ENCODE assay signal across 22 cellular contexts in genomic region chr3:33403756-33404155, GRCh38. TPM values are rescaled to one million over a fixed set of nuclear protein-coding genes. Genes with fewer than 3 reads are reported as not detected.
DNase-seq lines count a peak whose midpoint lies in the region; TF ChIP-seq lines count a peak whose summit lies in the region.
"Had no signal": no experiment of that assay in that cellular context is flagged by ENCODE, and none has a peak within 500 bp of the region (broad histone marks: within the 10 kb centered on the region; RNA-seq: fewer than 3 reads in every experiment).

No MANE protein-coding gene starts in this region.

- peaks cover 0 to 1% of the 10 kb centered on the region in 2 experiments for H3K4me1 ChIP-seq in trophoblast cell (ENCODE audit: control insufficient read depth in 1 of 2, insufficient read depth in 2 of 2, low read length in 2 of 2)
- no peaks in the 10 kb centered on the region for H3K4me1 ChIP-seq in CD4-positive, alpha-beta memory T cell (ENCODE audit: insufficient read depth, low read length)
- H3K4me1 ChIP-seq: HAP-1, SJCRH30 had no signal

- no peak overlapping the region for H3K4ac ChIP-seq in trophoblast cell (ENCODE audit: low read depth, low read length)

- no peak overlapping the region for H2BK120ac ChIP-seq in trophoblast cell (ENCODE audit: insufficient read depth, low read length, poor library complexity)

- no peak for TF ChIP-seq CTCF in brain microvascular endothelial cell (IDR thresholded peaks at IDR 0.05; ENCODE audit: low read depth, low read length, missing control alignments)

- intact Hi-C loops in CD4-positive, alpha-beta memory T cell (cut with micrococcal nuclease): no loop called here

- CTCF ChIA-PET in CD4-positive, alpha-beta memory T cell (lab: Charles Lee; ENCODE audit: partially characterized antibody): interaction anchor here (1.4 to 1.5 kb wide), 2 partner anchors 30 to 383 kb away, joined by 3 to 5 read pairs; no protein-coding TSS in a partner anchor

- H3K9ac ChIP-seq in trophoblast cell (ENCODE audit: low read length): no peak overlapping the region
- H3K9ac ChIP-seq: KMS-11 had no signal

- in situ Hi-C loops in brain microvascular endothelial cell (cut with HindIII; ENCODE audit: low pct_ligation_motif_present, low sequenced_read_pairs): no loop called here

- H3K27me3 ChIP-seq in brain microvascular endothelial cell (replicated peaks) (no peaks in the 10 kb centered on the region), trophoblast cell (ENCODE audit: insufficient read depth, low read length) (no peaks in the 10 kb centered on the region)
- no peaks in the 10 kb centered on the region for H3K27me3 ChIP-seq in CD4-positive, alpha-beta memory T cell (ENCODE audit: insufficient read depth, low read length)
- H3K27me3 ChIP-seq: SJCRH30 had no signal

- no peaks in the 10 kb centered on the region for H3K79me2 ChIP-seq in trophoblast cell (ENCODE audit: control insufficient read depth, insufficient read depth, low read length, poor library complexity)

- peaks cover 2% of the 10 kb centered on the region for H3K79me1 ChIP-seq in trophoblast cell (ENCODE audit: low read length)

- H2AFZ ChIP-seq in trophoblast cell (ENCODE audit: insufficient read depth, low read length, poor library complexity): no peak overlapping the region
- H2AFZ ChIP-seq: GM23338 had no signal

- no peak overlapping the region for H3K18ac ChIP-seq in trophoblast cell (ENCODE audit: low read length)

- no peaks in the 10 kb centered on the region for H3K9me3 Mint-ChIP-seq in CD4-positive, alpha-beta memory T cell
- H3K9me3 Mint-ChIP-seq: GM23338 had no signal

- no peak overlapping the region for H3K27ac Mint-ChIP-seq in CD4-positive, alpha-beta memory T cell
- H3K27ac Mint-ChIP-seq: GM23338 had no signal

- DNase-seq in EH (ENCODE audit: low read depth) (peak; percentile 43), NCI-H226 (peak; percentile 26), brain microvascular endothelial cell (peak; percentile 53), trophoblast cell (peak; percentile 80 to 86), T-helper 1 cell (no peak), GF-D8 (lab: John Stamatoyannopoulos, UW) (no peak)
- DNase-seq in CD4-positive, alpha-beta memory T cell: no peak
- DNase-seq: AML-193, C1 segment of cervical spinal cord, DMS53, MV-4-11, NCI-H1105 treated with DMSO at 0.1 percent for 48 hours, NCI-H2029 treated with DMSO at 0.1 percent for 48 hours, NCI-H345, NCI-H524, NCI-H82, SJCRH30 had no signal

- no peak overlapping the region for H2AK5ac ChIP-seq in trophoblast cell (ENCODE audit: low read length)

- H3K4me3 ChIP-seq in brain microvascular endothelial cell (ENCODE audit: low read depth, low read length) (no peak overlapping the region), trophoblast cell (ENCODE audit: low read depth, low read length) (no peak overlapping the region)
- no peak overlapping the region for H3K4me3 ChIP-seq in CD4-positive, alpha-beta memory T cell (ENCODE audit: low read length in 2 of 2)
- H3K4me3 ChIP-seq: GM12878, GM23338, HAP-1, SJCRH30 had no signal

- H3K4me3 Mint-ChIP-seq in CD4-positive, alpha-beta memory T cell: no peak overlapping the region
- H3K4me3 Mint-ChIP-seq: GM23338 had no signal

- H3K14ac ChIP-seq in trophoblast cell (ENCODE audit: low read length): no peak overlapping the region

- H3K23ac ChIP-seq in trophoblast cell (ENCODE audit: low read length): no peak overlapping the region

- no peak overlapping the region for H4K91ac ChIP-seq in trophoblast cell (ENCODE audit: low read depth, low read length)

- POLR2A ChIA-PET in CD4-positive, alpha-beta memory T cell (lab: Charles Lee; ENCODE audit: partially characterized antibody): no interaction called here

- no peak overlapping the region for H4K12ac ChIP-seq in trophoblast cell (ENCODE audit: low read depth, low read length)

- no peak overlapping the region for H2BK12ac ChIP-seq in trophoblast cell (ENCODE audit: low read length)

- no peaks in the 10 kb centered on the region for H3K9me3 ChIP-seq in trophoblast cell (ENCODE audit: insufficient read depth, low read depth, low read length)
- H3K9me3 ChIP-seq in CD4-positive, alpha-beta memory T cell (ENCODE audit: control insufficient read depth in 1 of 2, low read length in 2 of 2): no peaks in the 10 kb centered on the region
- H3K9me3 ChIP-seq: HAP-1, SJCRH30 had no signal

- peaks cover 59 to 75% of the 10 kb centered on the region in 2 donors for H3K36me3 Mint-ChIP-seq in CD4-positive, alpha-beta memory T cell

- no peak overlapping the region for H3K27ac ChIP-seq in brain microvascular endothelial cell
- H3K27ac ChIP-seq in trophoblast cell (ENCODE audit: low read depth, low read length): peak overlapping the region; percentile 38
- no peak overlapping the region for H3K27ac ChIP-seq in CD4-positive, alpha-beta memory T cell (ENCODE audit: low read depth, low read length)
- H3K27ac ChIP-seq: HL-60, KMS-11, SJCRH30 had no signal

- no peak overlapping the region for H2BK5ac ChIP-seq in trophoblast cell (ENCODE audit: low read depth, low read length, poor library complexity)

- H3K27me3 Mint-ChIP-seq in CD4-positive, alpha-beta memory T cell: no peaks in the 10 kb centered on the region

- H3K36me3 ChIP-seq in brain microvascular endothelial cell (replicated peaks) (peaks cover 63% of the 10 kb centered on the region), trophoblast cell (ENCODE audit: control insufficient read depth in 1 of 2, insufficient read depth in 2 of 2, low read length in 2 of 2) (peaks cover 14 to 29% of the 10 kb centered on the region in 2 experiments)
- peaks cover 68% of the 10 kb centered on the region for H3K36me3 ChIP-seq in CD4-positive, alpha-beta memory T cell (ENCODE audit: insufficient read depth, low read length)

- H3K4me1 Mint-ChIP-seq in CD4-positive, alpha-beta memory T cell: peaks cover 0 to 1% (median 0%) of the 10 kb centered on the region in 4 donors
- H3K4me1 Mint-ChIP-seq: GM23338 had no signal

- no CpG with 5 or more reads among the region's 6 CpGs for WGBS in trophoblast cell (ENCODE audit: extremely low coverage, insufficient coverage, insufficient read length)

- H3K4me2 ChIP-seq in trophoblast cell (ENCODE audit: low read length): no peak overlapping the region
- H3K4me2 ChIP-seq: GM23338, KMS-11 had no signal

- H4K8ac ChIP-seq in trophoblast cell (ENCODE audit: low read depth, low read length): no peak overlapping the region

RNA-seq across cellular contexts. Expression of gene UBP1, which starts 36.4 kb away (rescaled TPM):
- 58.8 and 62.1 TPM in 2 replicates for polyA plus RNA-seq in trophoblast cell (2013)
- total RNA-seq in CD4-positive, alpha-beta memory T cell: 10 to 100 TPM; 91.8 to 94.1 TPM
- 10 to 100 TPM in 1 of 2 donors, 1 to 10 TPM in 1; 7.0 to 14.5 TPM for polyA plus RNA-seq in CD4-positive, alpha-beta memory T cell

Comparison
In these comparisons a context has a peak if more than half of its experiments do, and no peak if none do; other contexts are left out.
1. DNase-seq: peak in EH (single experiment), NCI-H226 (single experiment), brain microvascular endothelial cell (single experiment) and trophoblast cell (2 of 2); none in T-helper 1 cell (0 of 5), CD4-positive, alpha-beta memory T cell (0 of 5) and GF-D8 (single experiment).